1 cellular context compared by ENCODE assay signal in genomic region chr12:124036117-124037109, GRCh38.
A peak's percentile ranks its signal among the peaks of the same experiment; 100 is the strongest.
TF ChIP-seq lines count a peak whose summit lies in the region.

No MANE protein-coding gene starts in this region.

TF ChIP-seq in HEK293, 187 proteins besides CTCF, POLR2A, EP300 and RAD21 (continued from another document):
- TF ChIP-seq, protein P1, sequence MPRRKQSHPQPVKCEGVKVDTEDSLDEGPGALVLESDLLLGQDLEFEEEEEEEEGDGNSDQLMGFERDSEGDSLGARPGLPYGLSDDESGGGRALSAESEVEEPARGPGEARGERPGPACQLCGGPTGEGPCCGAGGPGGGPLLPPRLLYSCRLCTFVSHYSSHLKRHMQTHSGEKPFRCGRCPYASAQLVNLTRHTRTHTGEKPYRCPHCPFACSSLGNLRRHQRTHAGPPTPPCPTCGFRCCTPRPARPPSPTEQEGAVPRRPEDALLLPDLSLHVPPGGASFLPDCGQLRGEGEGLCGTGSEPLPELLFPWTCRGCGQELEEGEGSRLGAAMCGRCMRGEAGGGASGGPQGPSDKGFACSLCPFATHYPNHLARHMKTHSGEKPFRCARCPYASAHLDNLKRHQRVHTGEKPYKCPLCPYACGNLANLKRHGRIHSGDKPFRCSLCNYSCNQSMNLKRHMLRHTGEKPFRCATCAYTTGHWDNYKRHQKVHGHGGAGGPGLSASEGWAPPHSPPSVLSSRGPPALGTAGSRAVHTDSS (tag by site-specific recombination; IDR thresholded peaks at IDR 0.05) = 0 out of 2 replicates have a peak, but pooled peaks have one; percentile 10
- TF ChIP-seq ZNF660 (tag by site-specific recombination; IDR thresholded peaks at IDR 0.05) (peak; percentile 39; the same call in 1 of the 2 replicates), SCRT2 (tag by site-specific recombination; IDR thresholded peaks at IDR 0.05) (peak; percentile 55), ZBTB17 (tag by site-specific recombination; IDR thresholded peaks at IDR 0.05) (peak; percentile 25; the same call in 1 of the 2 replicates), ZNF280C (tag by site-specific recombination; IDR thresholded peaks at IDR 0.05) (no peak), ZNF501 (tag by site-specific recombination; IDR thresholded peaks at IDR 0.05) (no peak), ZBTB7A (tag by site-specific recombination; IDR thresholded peaks at IDR 0.05; ENCODE audit: low read depth) (no peak), ZNF138 (tag by site-specific recombination; IDR thresholded peaks at IDR 0.05; ENCODE audit: borderline replicate concordance) (no peak), EGR2 (tag by site-specific recombination; IDR thresholded peaks at IDR 0.05; ENCODE audit: low read depth) (no peak), ZNF704 (tag by site-specific recombination; IDR thresholded peaks at IDR 0.05) (no peak), ZNF600 (tag by site-specific recombination; IDR thresholded peaks at IDR 0.05) (no peak)
- TF ChIP-seq, protein P2, sequence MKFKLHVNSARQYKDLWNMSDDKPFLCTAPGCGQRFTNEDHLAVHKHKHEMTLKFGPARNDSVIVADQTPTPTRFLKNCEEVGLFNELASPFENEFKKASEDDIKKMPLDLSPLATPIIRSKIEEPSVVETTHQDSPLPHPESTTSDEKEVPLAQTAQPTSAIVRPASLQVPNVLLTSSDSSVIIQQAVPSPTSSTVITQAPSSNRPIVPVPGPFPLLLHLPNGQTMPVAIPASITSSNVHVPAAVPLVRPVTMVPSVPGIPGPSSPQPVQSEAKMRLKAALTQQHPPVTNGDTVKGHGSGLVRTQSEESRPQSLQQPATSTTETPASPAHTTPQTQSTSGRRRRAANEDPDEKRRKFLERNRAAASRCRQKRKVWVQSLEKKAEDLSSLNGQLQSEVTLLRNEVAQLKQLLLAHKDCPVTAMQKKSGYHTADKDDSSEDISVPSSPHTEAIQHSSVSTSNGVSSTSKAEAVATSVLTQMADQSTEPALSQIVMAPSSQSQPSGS (tag by site-specific recombination; IDR thresholded peaks at IDR 0.05; ENCODE audit: low read depth) = no peak
- TF ChIP-seq, protein P3, sequence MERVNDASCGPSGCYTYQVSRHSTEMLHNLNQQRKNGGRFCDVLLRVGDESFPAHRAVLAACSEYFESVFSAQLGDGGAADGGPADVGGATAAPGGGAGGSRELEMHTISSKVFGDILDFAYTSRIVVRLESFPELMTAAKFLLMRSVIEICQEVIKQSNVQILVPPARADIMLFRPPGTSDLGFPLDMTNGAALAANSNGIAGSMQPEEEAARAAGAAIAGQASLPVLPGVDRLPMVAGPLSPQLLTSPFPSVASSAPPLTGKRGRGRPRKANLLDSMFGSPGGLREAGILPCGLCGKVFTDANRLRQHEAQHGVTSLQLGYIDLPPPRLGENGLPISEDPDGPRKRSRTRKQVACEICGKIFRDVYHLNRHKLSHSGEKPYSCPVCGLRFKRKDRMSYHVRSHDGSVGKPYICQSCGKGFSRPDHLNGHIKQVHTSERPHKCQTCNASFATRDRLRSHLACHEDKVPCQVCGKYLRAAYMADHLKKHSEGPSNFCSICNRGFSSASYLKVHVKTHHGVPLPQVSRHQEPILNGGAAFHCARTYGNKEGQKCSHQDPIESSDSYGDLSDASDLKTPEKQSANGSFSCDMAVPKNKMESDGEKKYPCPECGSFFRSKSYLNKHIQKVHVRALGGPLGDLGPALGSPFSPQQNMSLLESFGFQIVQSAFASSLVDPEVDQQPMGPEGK (tag by site-specific recombination; IDR thresholded peaks at IDR 0.05) = no peak
TF ChIP-seq in HEK293: peak in this region for 8.
